Comparison of ENCODE assay signal across 14 cellular contexts in the genomic region with DNA sequence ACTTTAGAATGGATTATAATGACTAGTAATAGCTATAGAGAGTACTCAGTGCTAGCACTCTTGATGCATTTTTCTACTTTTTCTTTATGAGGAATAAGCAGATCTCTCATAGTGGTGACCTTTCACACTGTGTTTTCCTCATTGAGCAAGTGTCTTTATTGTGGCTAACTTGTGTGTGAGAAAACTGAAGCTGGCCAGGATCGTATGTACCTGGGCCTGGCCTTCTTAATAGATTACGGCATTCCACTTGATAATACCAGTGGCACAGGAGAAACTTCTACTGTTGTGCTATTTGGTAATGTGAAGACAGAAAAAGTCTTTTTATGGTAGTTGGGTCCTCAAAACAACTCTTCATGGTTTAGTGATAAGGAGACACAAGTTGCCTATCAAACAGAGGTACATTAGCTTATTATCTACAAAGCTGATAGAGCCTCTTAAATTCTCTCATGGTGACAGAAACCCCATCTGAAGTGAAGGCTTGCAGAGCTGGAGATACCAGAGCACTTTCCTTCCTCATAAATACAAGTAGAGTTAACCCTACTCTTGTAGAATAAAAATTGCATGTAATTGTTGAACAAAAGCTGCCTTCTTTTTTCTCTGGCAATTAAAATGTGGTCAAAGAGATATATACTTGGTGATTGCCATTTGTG.
DNase-seq lines count a peak whose midpoint lies in the region; ATAC-seq and TF ChIP-seq lines count a peak whose summit lies in the region.
"Had no signal": no experiment of that assay in that cellular context is flagged by ENCODE, and none has a peak within 500 bp of the region (broad histone marks: within the 10 kb centered on the region; RNA-seq: fewer than 3 reads in every experiment).

No MANE protein-coding gene starts in this region.

- intact Hi-C loops in heart left ventricle (cut with DNase I) (loop anchor here in 1 of 10 donors (5.0 kb wide), 1 partner anchor 36 kb away; no protein-coding TSS in a partner anchor), aorta (cut with DNase I) (no loop called here)

- no peaks in the 10 kb centered on the region for H3K9me3 ChIP-seq in T-helper 17 cell (ENCODE audit: control insufficient read depth, low read length, poor library complexity, severe bottlenecking)
- H3K9me3 ChIP-seq in heart left ventricle, result no peaks in the 10 kb centered on the region
- H3K9me3 ChIP-seq in stomach smooth muscle (ENCODE audit: control insufficient read depth in 2 of 2, low read length in 2 of 2), result no peaks in the 10 kb centered on the region
- no peaks in the 10 kb centered on the region for H3K9me3 ChIP-seq in aorta (ENCODE audit: control insufficient read depth, low read length)
- H3K9me3 ChIP-seq: BLaER1 had no signal

- no peak for TF ChIP-seq CTCF in heart left ventricle (IDR thresholded peaks at IDR 0.05)
- TF ChIP-seq CTCF in GM13976 (IDR thresholded peaks at IDR 0.05; ENCODE audit: borderline replicate concordance, control extremely low read depth, extremely low read depth, insufficient read depth, missing control alignments), result no peak

- H3K4me3 ChIP-seq in heart left ventricle (no peak overlapping the region), stomach smooth muscle (ENCODE audit: low read length in 2 of 2) (no peak overlapping the region), aorta (ENCODE audit: low read length in 2 of 2) (no peak overlapping the region)
- H3K4me3 ChIP-seq: BLaER1 had no signal

- in situ Hi-C loops in GM13976 (cut with MboI; ENCODE audit: low sequenced_read_pairs, unreplicated experiment), result no loop called here

- H3K27me3 Mint-ChIP-seq in T-helper 17 cell (no peaks in the 10 kb centered on the region), memory B cell (no peaks in the 10 kb centered on the region)
- H3K27me3 Mint-ChIP-seq: CD8-positive, alpha-beta memory T cell had no signal

- no peak for TF ChIP-seq POLR2A in heart left ventricle (IDR thresholded peaks at IDR 0.05)

- ATAC-seq in T-helper 17 cell (no peak), heart left ventricle (peak; percentile 43 to 70 (median 58)), memory B cell (ENCODE audit: low read depth) (no peak), aorta (ENCODE audit: low FRiP score) (no peak), HG03378 (IDR thresholded peaks at IDR 0.05; ENCODE audit: unreplicated experiment) (no peak)

- H3K27me3 ChIP-seq in heart left ventricle (no peaks in the 10 kb centered on the region), stomach smooth muscle (ENCODE audit: control insufficient read depth in 1 of 2, insufficient read depth in 2 of 2, low read length in 2 of 2) (no peaks in the 10 kb centered on the region), aorta (ENCODE audit: control insufficient read depth in 1 of 2, insufficient read depth in 2 of 2, low read length in 1 of 2) (no peaks in the 10 kb centered on the region)
- H3K27me3 ChIP-seq: BLaER1 had no signal

- H3K36me3 ChIP-seq in heart left ventricle, result peaks cover 0 to 46% (median 24%) of the 10 kb centered on the region in 9 donors
- peaks cover 0 to 3% of the 10 kb centered on the region in 2 donors for H3K36me3 ChIP-seq in stomach smooth muscle (ENCODE audit: control insufficient read depth in 2 of 2, insufficient read depth in 2 of 2, low read length in 2 of 2)
- H3K36me3 ChIP-seq in aorta (ENCODE audit: control insufficient read depth in 1 of 2, insufficient read depth in 2 of 2, low read length in 1 of 2), result no peaks in the 10 kb centered on the region

- H3K9me3 Mint-ChIP-seq in memory B cell, result peaks cover 2% of the 10 kb centered on the region

- H3K4me3 Mint-ChIP-seq in T-helper 17 cell (no peak overlapping the region), memory B cell (no peak overlapping the region)
- H3K4me3 Mint-ChIP-seq: CD8-positive, alpha-beta memory T cell had no signal

- H3K4me1 ChIP-seq in heart left ventricle, result peaks cover 0 to 48% (median 9%) of the 10 kb centered on the region in 12 donors
- no peaks in the 10 kb centered on the region for H3K4me1 ChIP-seq in stomach smooth muscle (ENCODE audit: control insufficient read depth, insufficient read depth, low read length)
- H3K4me1 ChIP-seq in aorta (ENCODE audit: control insufficient read depth in 1 of 2, insufficient read depth in 2 of 2, low read length in 2 of 2), result peaks cover 0 to 3% of the 10 kb centered on the region in 2 donors
- H3K4me1 ChIP-seq: BLaER1 had no signal

- H3K27ac ChIP-seq in heart left ventricle (peak overlapping the region; percentile 3 to 79 (median 53)), stomach smooth muscle (ENCODE audit: low read length) (peak overlapping the region; percentile 7), aorta (ENCODE audit: low read depth in 1 of 2, low read length in 2 of 2) (no peak overlapping the region)
- H3K27ac ChIP-seq: BLaER1 had no signal

- H3K27ac Mint-ChIP-seq in T-helper 17 cell, result peak overlapping the region; percentile 30
- H3K27ac Mint-ChIP-seq in memory B cell, result peak overlapping the region; percentile 18
- H3K27ac Mint-ChIP-seq: CD8-positive, alpha-beta memory T cell had no signal

- H3K4me1 Mint-ChIP-seq in T-helper 17 cell (no peaks in the 10 kb centered on the region), memory B cell (peaks cover 3% of the 10 kb centered on the region)
- H3K4me1 Mint-ChIP-seq: CD8-positive, alpha-beta memory T cell had no signal

- no peaks in the 10 kb centered on the region for H3K36me3 Mint-ChIP-seq in T-helper 17 cell (ENCODE audit: low read depth)
- peaks cover 28% of the 10 kb centered on the region for H3K36me3 Mint-ChIP-seq in memory B cell

- WGBS in heart left ventricle, 4 donors, result 51 to 67% (median 59%) methylated on average over 2 of the region's 2 CpGs
- 95 to 98% methylated on average over 2 of the region's 2 CpGs for WGBS in aorta, 2 donors

- H3K9ac ChIP-seq in stomach smooth muscle (ENCODE audit: low read length in 2 of 2), result no peak overlapping the region
- H3K9ac ChIP-seq: BLaER1 had no signal

- DNase-seq in T-helper 17 cell, result no peak
- DNase-seq in heart left ventricle, result no peak
- no peak for DNase-seq in memory B cell (ENCODE audit: low spot score in 2 of 2)
- DNase-seq in GM13976 (ENCODE audit: low spot score), result no peak
- DNase-seq in aorta, result no peak
- DNase-seq: CD8-positive, alpha-beta memory T cell; MV-4-11; NCI-H1417 treated with DMSO at 0.1 percent for 48 hours; NCI-H2029; NCI-H510A; NCI-H82 had no signal

Comparison
In these comparisons a context has a peak if more than half of its experiments do, and no peak if none do; other contexts are left out.
1. ATAC-seq: peak in heart left ventricle (4 of 4); none in T-helper 17 cell (single experiment), memory B cell (single experiment), aorta (single experiment) and HG03378 (single experiment).
2. H3K27ac ChIP-seq: peak in heart left ventricle (12 of 12) and stomach smooth muscle (single experiment); none in aorta (0 of 2).